In genomic region chr1:2786329-2787162, GRCh38 we compare ENCODE assay signal across 8 cellular contexts. TPM values are rescaled to one million over a fixed set of nuclear protein-coding genes. Genes with fewer than 3 reads are reported as not detected.
DNase-seq lines count a peak whose midpoint lies in the region; ATAC-seq and TF ChIP-seq lines count a peak whose summit lies in the region.

No MANE protein-coding gene starts in this region.

- H3K4me1 Mint-ChIP-seq in CD4-positive, CD25-positive, alpha-beta regulatory T cell: peaks cover 0 to 13% (median 5%) of the 10 kb centered on the region in 4 donors

- no peak overlapping the region for H3K4me3 ChIP-seq in CD4-positive, CD25-positive, alpha-beta regulatory T cell (ENCODE audit: low read depth, low read length)
- H3K4me3 ChIP-seq in Karpas-422 (ENCODE audit: low read length): no peak overlapping the region

- peaks cover 13 to 16% of the 10 kb centered on the region in 2 experiments for H3K9me3 ChIP-seq in CD4-positive, CD25-positive, alpha-beta regulatory T cell (ENCODE audit: control insufficient read depth in 2 of 2, low read length in 2 of 2)
- H3K9me3 ChIP-seq in Karpas-422 (ENCODE audit: low read length): peaks cover 5% of the 10 kb centered on the region; the same call in 1 of the 2 replicates

- H4K20me1 ChIP-seq in Karpas-422 (ENCODE audit: insufficient read depth, low read depth, low read length): no peaks in the 10 kb centered on the region

- peak in 1 of 2 donors; percentile 53 for ATAC-seq in CD4-positive, CD25-positive, alpha-beta regulatory T cell (ENCODE audit: low read depth in 2 of 2)
- ATAC-seq in HG03442 (IDR thresholded peaks at IDR 0.05; ENCODE audit: unreplicated experiment): no peak
- no peak for ATAC-seq in HG03139 (IDR thresholded peaks at IDR 0.05; ENCODE audit: unreplicated experiment)

- no peak overlapping the region for H3K27ac Mint-ChIP-seq in CD4-positive, CD25-positive, alpha-beta regulatory T cell

- H3K36me3 ChIP-seq in CD4-positive, CD25-positive, alpha-beta regulatory T cell (ENCODE audit: control insufficient read depth, insufficient read depth, low read length): no peaks in the 10 kb centered on the region
- no peaks in the 10 kb centered on the region for H3K36me3 ChIP-seq in Karpas-422 (ENCODE audit: insufficient read depth, low read length)

- H3K9me3 Mint-ChIP-seq in CD4-positive, CD25-positive, alpha-beta regulatory T cell: peaks cover 0 to 14% (median 6%) of the 10 kb centered on the region in 7 donors

- DNase-seq in CD4-positive, CD25-positive, alpha-beta regulatory T cell: peak; percentile 45 to 61 (median 49)
- peak; percentile 85 for DNase-seq in Karpas-422
- DNase-seq in activated CD8-positive, alpha-beta memory T cell treated with anti-CD3 and anti-CD28 coated beads, Interleukin-2, amount 50 U/mL, for 48 hours: peak; percentile 93
- peak; percentile 54 for DNase-seq in germinal center (ENCODE audit: low spot score)
- peak; percentile 78 for DNase-seq in stimulated activated CD4-positive, alpha-beta T cell treated with anti-CD3 and anti-CD28 coated beads, Interleukin-12 subunit alpha, Interleukin-12 subunit beta, amount 100 ng/mL, for 4 hours
- DNase-seq in RWPE1 (ENCODE audit: low spot score): no peak

- peaks cover 21% of the 10 kb centered on the region for H3K27me3 Mint-ChIP-seq in CD4-positive, CD25-positive, alpha-beta regulatory T cell

- POLR2A ChIA-PET in RWPE1 (lab: Yijun Ruan, JAX; ENCODE audit: low non-redundant PET): no interaction called here

- no peaks in the 10 kb centered on the region for H3K9me2 ChIP-seq in Karpas-422 (replicated peaks; ENCODE audit: insufficient read depth, low read length)

- peaks cover 4% of the 10 kb centered on the region for H3K36me3 Mint-ChIP-seq in CD4-positive, CD25-positive, alpha-beta regulatory T cell

- peaks cover 5% of the 10 kb centered on the region for H3K4me1 ChIP-seq in CD4-positive, CD25-positive, alpha-beta regulatory T cell (ENCODE audit: control insufficient read depth, insufficient read depth, low read length, poor library complexity, severe bottlenecking)
- no peaks in the 10 kb centered on the region for H3K4me1 ChIP-seq in Karpas-422 (ENCODE audit: low read length)

- H3K27me3 ChIP-seq in CD4-positive, CD25-positive, alpha-beta regulatory T cell (ENCODE audit: control insufficient read depth, insufficient read depth, low read length): peaks cover 4% of the 10 kb centered on the region
- H3K27me3 ChIP-seq in Karpas-422 (ENCODE audit: low read length): no peaks in the 10 kb centered on the region; the same call in 1 of the 2 replicates

- H3K4me2 ChIP-seq in Karpas-422 (ENCODE audit: low read depth, low read length, poor library complexity, severe bottlenecking): no peak overlapping the region

- H3K4me3 Mint-ChIP-seq in CD4-positive, CD25-positive, alpha-beta regulatory T cell: no peak overlapping the region

- H3K79me2 ChIP-seq in Karpas-422 (ENCODE audit: low read length): no peaks in the 10 kb centered on the region

- CTCF ChIA-PET in RWPE1 (lab: Yijun Ruan, JAX): interaction anchor here (0.6 to 0.9 kb wide), 3 partner anchors 13 to 820 kb away, joined by 3 to 7 read pairs (median 3); no protein-coding TSS in a partner anchor

- no peak; the same call in 1 of the 2 replicates for TF ChIP-seq CTCF in RWPE1 (conservative IDR thresholded peaks at IDR 0.05; ENCODE audit: low read depth)

- H3K9ac ChIP-seq in Karpas-422 (ENCODE audit: low read length): no peak overlapping the region

- H2AFZ ChIP-seq in Karpas-422 (ENCODE audit: low read length): no peak overlapping the region

- no peak overlapping the region for H3K27ac ChIP-seq in CD4-positive, CD25-positive, alpha-beta regulatory T cell (ENCODE audit: insufficient read depth, low read length, poor library complexity, severe bottlenecking)
- H3K27ac ChIP-seq in Karpas-422 (ENCODE audit: low read length) (no peak overlapping the region), RWPE1 (no peak overlapping the region)

RNA-seq across cellular contexts. Expression of gene TTC34, which starts 14.9 kb away (rescaled TPM):
- 1.1 TPM for total RNA-seq in CD4-positive, CD25-positive, alpha-beta regulatory T cell
- polyA plus RNA-seq in CD4-positive, CD25-positive, alpha-beta regulatory T cell: under 1 TPM; 0.05 to 0.17 (median 0.09) TPM
- 0.32 and 1.0 TPM in 2 replicates for total RNA-seq in Karpas-422 (2014; rRNA removed; shearing (Covaris generic); ENCODE audit: low replicate concordance)
